9 cellular contexts compared by ENCODE assay signal in the genomic region with DNA sequence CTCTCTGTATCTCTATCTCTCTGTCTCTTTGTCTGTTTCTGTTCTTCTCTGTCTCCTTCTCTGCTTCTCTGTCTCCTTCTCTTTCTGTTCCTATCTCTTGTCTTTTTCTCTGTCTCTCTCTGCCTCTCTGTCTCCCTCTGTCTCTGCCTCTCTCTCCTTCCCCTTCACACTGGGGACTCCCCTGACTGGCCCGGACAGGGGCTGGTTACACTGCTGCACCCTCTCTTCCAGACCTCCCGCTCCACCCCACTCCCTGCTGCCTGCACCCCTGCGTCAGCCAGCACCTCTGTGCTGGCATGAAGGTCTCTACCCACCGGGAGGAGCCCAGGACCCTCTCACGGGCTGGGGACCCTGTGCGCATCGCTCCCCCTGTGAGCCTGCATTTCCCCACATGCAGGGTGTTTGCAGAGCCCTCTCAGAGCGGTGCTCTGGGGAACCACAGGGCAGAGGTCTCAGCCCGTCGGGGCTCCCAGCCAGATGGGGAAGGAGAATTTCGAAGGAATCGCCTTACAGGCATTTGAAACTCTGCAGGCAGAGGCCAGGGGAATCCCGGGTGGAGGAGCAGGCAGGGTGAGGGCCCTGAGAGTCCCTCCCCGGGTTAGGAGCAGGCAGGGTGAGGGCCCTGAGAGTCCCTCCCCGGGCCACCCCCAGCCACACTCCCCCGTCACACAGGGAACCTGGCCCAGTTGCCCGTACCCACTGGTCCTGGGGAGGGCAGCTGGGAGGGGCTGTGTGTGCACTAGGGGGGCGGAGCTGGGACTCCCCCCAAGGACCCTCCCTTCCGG. TPM values are rescaled to one million over a fixed set of nuclear protein-coding genes. Genes with fewer than 3 reads are reported as not detected.
A peak's percentile ranks its signal among the peaks of the same experiment; 100 is the strongest.
DNase-seq lines count a peak whose midpoint lies in the region; ATAC-seq and TF ChIP-seq lines count a peak whose summit lies in the region.
"Had no signal": no experiment of that assay in that cellular context is flagged by ENCODE, and none has a peak within 500 bp of the region (broad histone marks: within the 10 kb centered on the region; RNA-seq: fewer than 3 reads in every experiment).

No MANE protein-coding gene starts in this region.

- H3K4me2 ChIP-seq in BLaER1 treated with 17β-estradiol and CSF1 and Interleukin-3, amounts not matched to agents 10 nM and 100 nM, result peak overlapping the region; percentile 70 to 96 (median 87)

- H3K27ac ChIP-seq in BLaER1 treated with 17β-estradiol and CSF1 and Interleukin-3, amounts not matched to agents 10 nM and 100 nM, result peak overlapping the region in 6 of 11 experiments; percentile 12 to 57 (median 50); a peak in 9 of 22 replicates
- H3K27ac ChIP-seq in gastrocnemius medialis, result no peak overlapping the region

- peaks cover 39 to 90% (median 79%) of the 10 kb centered on the region in 10 experiments for H3K4me1 ChIP-seq in BLaER1 treated with 17β-estradiol and CSF1 and Interleukin-3, amounts not matched to agents 10 nM and 100 nM
- peaks cover 0 to 10% of the 10 kb centered on the region in 2 donors for H3K4me1 ChIP-seq in gastrocnemius medialis

- no peaks in the 10 kb centered on the region for H3K36me3 Mint-ChIP-seq in glutamatergic neuron (ENCODE audit: unreplicated experiment)

- peak overlapping the region; percentile 94 for H3K27ac Mint-ChIP-seq in glutamatergic neuron (ENCODE audit: unreplicated experiment)

- peaks cover 0 to 31% (median 0%) of the 10 kb centered on the region in 11 experiments; a peak in 7 of 22 replicates for H3K27me3 ChIP-seq in BLaER1 treated with 17β-estradiol and CSF1 and Interleukin-3, amounts not matched to agents 10 nM and 100 nM
- H3K27me3 ChIP-seq in gastrocnemius medialis, result peaks cover 61 to 67% (median 67%) of the 10 kb centered on the region in 3 donors

- TF ChIP-seq POLR2A in gastrocnemius medialis (IDR thresholded peaks at IDR 0.05), result no peak

- peaks cover 14% of the 10 kb centered on the region for H3K4me1 Mint-ChIP-seq in glutamatergic neuron (ENCODE audit: low read depth, unreplicated experiment)

- in situ Hi-C loops in gastrocnemius medialis (cut with MboI; ENCODE audit: low sequenced_read_pairs in 4 of 4), result no loop called here

- peak overlapping the region in 8 of 10 experiments; percentile 9 to 53 (median 30); a peak in 10 of 20 replicates for H3K4me3 ChIP-seq in BLaER1 treated with 17β-estradiol and CSF1 and Interleukin-3, amounts not matched to agents 10 nM and 100 nM
- no peak overlapping the region for H3K4me3 ChIP-seq in gastrocnemius medialis

- no peak for TF ChIP-seq CTCF in glutamatergic neuron (IDR thresholded peaks at IDR 0.05; ENCODE audit: partially characterized antibody, unreplicated experiment)
- TF ChIP-seq CTCF in gastrocnemius medialis (IDR thresholded peaks at IDR 0.05 in 4 of 5, conservative IDR thresholded peaks at IDR 0.05 in 1 of 5), result no peak

- peak overlapping the region in 8 of 11 experiments; percentile 4 to 66 (median 38); a peak in 12 of 22 replicates for H3K9ac ChIP-seq in BLaER1 treated with 17β-estradiol and CSF1 and Interleukin-3, amounts not matched to agents 10 nM and 100 nM

- no peaks in the 10 kb centered on the region for H3K36me3 ChIP-seq in BLaER1 treated with 17β-estradiol and CSF1 and Interleukin-3, amounts not matched to agents 10 nM and 100 nM
- H3K36me3 ChIP-seq in gastrocnemius medialis, result no peaks in the 10 kb centered on the region

- DNase-seq in NCI-H69 (lab: John Stamatoyannopoulos, UW) (peak; percentile 31), glutamatergic neuron (peak; percentile 66), KG1 (lab: John Stamatoyannopoulos, UW) (no peak), NCI-H2227 treated with DMSO at 0.1 percent for 48 hours (lab: John Stamatoyannopoulos, UW) (no peak), gastrocnemius medialis (no peak)
- DNase-seq: NCI-H187 treated with DMSO at 0.1 percent for 48 hours had no signal

- intact Hi-C loops in gastrocnemius medialis (cut with DNase I; ENCODE audit: low total_unique reads), result no loop called here

- peak overlapping the region; percentile 83 for H3K4me3 Mint-ChIP-seq in glutamatergic neuron (ENCODE audit: unreplicated experiment)

- peaks cover 9% of the 10 kb centered on the region for H3K9me3 Mint-ChIP-seq in glutamatergic neuron (ENCODE audit: unreplicated experiment)

- H3K27me3 Mint-ChIP-seq in glutamatergic neuron (ENCODE audit: unreplicated experiment), result peaks cover 10% of the 10 kb centered on the region

- H3K9me3 ChIP-seq in BLaER1 treated with 17β-estradiol and CSF1 and Interleukin-3, amounts not matched to agents 10 nM and 100 nM (replicated peaks in 1 of 11), result no peaks in the 10 kb centered on the region
- no peaks in the 10 kb centered on the region for H3K9me3 ChIP-seq in gastrocnemius medialis

- ATAC-seq in GM18867 (IDR thresholded peaks at IDR 0.05; ENCODE audit: unreplicated experiment) (peak; percentile 34), GM21717 (IDR thresholded peaks at IDR 0.05; ENCODE audit: unreplicated experiment) (no peak), gastrocnemius medialis (no peak)

- H4K20me1 ChIP-seq in BLaER1 treated with 17β-estradiol and CSF1 and Interleukin-3, amounts not matched to agents 10 nM and 100 nM, result peaks cover 0 to 4% (median 0%) of the 10 kb centered on the region in 11 experiments; a peak in 2 of 22 replicates

RNA-seq across cellular contexts. Expression of a gene that starts 16.1 kb away (rescaled TPM):
- 249 TPM for total RNA-seq in glutamatergic neuron (ENCODE audit: unreplicated experiment)
- total RNA-seq in gastrocnemius medialis, result 10 to 100 TPM; 22.0 to 58.6 (median 42.5) TPM

Comparison
In these comparisons a context has a peak if more than half of its experiments do, and no peak if none do; other contexts are left out.
1. H3K27ac ChIP-seq: peak in BLaER1 treated with 17β-estradiol and CSF1 and Interleukin-3, amounts not matched to agents 10 nM and 100 nM (6 of 11); none in gastrocnemius medialis (0 of 4).
2. H3K4me3 ChIP-seq: peak in BLaER1 treated with 17β-estradiol and CSF1 and Interleukin-3, amounts not matched to agents 10 nM and 100 nM (8 of 10); none in gastrocnemius medialis (0 of 4).
3. DNase-seq: peak in NCI-H69 (single experiment) and glutamatergic neuron (single experiment); none in KG1 (single experiment), NCI-H2227 treated with DMSO at 0.1 percent for 48 hours (single experiment) and gastrocnemius medialis (0 of 2).